In genomic region chr3:52438579-52439425, GRCh38 we compare ENCODE assay signal across 1 cellular context.
TF ChIP-seq lines count a peak whose summit lies in the region.

No MANE protein-coding gene starts in this region.

TF ChIP-seq in HEK293, 187 proteins besides CTCF, POLR2A, EP300 and RAD21 (continued from another document):
- no peak for TF ChIP-seq ZNF529 (tag by site-specific recombination; IDR thresholded peaks at IDR 0.05; ENCODE audit: insufficient replicate concordance)
- TF ChIP-seq ZNF830 (tag by site-specific recombination; IDR thresholded peaks at IDR 0.05; ENCODE audit: low read depth), result no peak
